ENCODE assay signal across 1 cellular context in genomic region chr22:17980638-17981051, GRCh38.
TF ChIP-seq lines count a peak whose summit lies in the region.

No MANE protein-coding gene starts in this region.

TF ChIP-seq in GM23338, 12 proteins besides CTCF, POLR2A, EP300 and RAD21 (continued from another document):
- TF ChIP-seq, protein P1, sequence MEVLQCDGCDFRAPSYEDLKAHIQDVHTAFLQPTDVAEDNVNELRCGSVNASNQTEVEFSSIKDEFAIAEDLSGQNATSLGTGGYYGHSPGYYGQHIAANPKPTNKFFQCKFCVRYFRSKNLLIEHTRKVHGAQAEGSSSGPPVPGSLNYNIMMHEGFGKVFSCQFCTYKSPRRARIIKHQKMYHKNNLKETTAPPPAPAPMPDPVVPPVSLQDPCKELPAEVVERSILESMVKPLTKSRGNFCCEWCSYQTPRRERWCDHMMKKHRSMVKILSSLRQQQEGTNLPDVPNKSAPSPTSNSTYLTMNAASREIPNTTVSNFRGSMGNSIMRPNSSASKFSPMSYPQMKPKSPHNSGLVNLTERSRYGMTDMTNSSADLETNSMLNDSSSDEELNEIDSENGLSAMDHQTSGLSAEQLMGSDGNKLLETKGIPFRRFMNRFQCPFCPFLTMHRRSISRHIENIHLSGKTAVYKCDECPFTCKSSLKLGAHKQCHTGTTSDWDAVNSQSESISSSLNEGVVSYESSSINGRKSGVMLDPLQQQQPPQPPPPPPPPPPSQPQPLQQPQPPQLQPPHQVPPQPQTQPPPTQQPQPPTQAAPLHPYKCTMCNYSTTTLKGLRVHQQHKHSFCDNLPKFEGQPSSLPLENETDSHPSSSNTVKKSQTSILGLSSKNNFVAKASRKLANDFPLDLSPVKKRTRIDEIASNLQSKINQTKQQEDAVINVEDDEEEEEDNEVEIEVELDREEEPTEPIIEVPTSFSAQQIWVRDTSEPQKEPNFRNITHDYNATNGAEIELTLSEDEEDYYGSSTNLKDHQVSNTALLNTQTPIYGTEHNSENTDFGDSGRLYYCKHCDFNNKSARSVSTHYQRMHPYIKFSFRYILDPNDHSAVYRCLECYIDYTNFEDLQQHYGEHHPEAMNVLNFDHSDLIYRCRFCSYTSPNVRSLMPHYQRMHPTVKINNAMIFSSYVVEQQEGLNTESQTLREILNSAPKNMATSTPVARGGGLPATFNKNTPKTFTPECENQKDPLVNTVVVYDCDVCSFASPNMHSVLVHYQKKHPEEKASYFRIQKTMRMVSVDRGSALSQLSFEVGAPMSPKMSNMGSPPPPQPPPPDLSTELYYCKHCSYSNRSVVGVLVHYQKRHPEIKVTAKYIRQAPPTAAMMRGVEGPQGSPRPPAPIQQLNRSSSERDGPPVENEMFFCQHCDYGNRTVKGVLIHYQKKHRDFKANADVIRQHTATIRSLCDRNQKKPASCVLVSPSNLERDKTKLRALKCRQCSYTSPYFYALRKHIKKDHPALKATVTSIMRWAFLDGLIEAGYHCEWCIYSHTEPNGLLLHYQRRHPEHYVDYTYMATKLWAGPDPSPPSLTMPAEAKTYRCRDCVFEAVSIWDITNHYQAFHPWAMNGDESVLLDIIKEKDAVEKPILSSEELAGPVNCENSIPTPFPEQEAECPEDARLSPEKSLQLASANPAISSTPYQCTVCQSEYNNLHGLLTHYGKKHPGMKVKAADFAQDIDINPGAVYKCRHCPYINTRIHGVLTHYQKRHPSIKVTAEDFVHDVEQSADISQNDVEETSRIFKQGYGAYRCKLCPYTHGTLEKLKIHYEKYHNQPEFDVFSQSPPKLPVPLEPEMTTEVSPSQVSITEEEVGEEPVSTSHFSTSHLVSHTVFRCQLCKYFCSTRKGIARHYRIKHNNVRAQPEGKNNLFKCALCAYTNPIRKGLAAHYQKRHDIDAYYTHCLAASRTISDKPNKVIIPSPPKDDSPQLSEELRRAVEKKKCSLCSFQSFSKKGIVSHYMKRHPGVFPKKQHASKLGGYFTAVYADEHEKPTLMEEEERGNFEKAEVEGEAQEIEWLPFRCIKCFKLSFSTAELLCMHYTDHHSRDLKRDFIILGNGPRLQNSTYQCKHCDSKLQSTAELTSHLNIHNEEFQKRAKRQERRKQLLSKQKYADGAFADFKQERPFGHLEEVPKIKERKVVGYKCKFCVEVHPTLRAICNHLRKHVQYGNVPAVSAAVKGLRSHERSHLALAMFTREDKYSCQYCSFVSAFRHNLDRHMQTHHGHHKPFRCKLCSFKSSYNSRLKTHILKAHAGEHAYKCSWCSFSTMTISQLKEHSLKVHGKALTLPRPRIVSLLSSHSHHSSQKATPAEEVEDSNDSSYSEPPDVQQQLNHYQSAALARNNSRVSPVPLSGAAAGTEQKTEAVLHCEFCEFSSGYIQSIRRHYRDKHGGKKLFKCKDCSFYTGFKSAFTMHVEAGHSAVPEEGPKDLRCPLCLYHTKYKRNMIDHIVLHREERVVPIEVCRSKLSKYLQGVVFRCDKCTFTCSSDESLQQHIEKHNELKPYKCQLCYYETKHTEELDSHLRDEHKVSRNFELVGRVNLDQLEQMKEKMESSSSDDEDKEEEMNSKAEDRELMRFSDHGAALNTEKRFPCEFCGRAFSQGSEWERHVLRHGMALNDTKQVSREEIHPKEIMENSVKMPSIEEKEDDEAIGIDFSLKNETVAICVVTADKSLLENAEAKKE (CRISPR knock-in tag; IDR thresholded peaks at IDR 0.05) = no peak
- TF ChIP-seq ZNF331 (CRISPR knock-in tag; IDR thresholded peaks at IDR 0.05; ENCODE audit: low read depth) = no peak
- no peak for TF ChIP-seq EZH2 (IDR thresholded peaks at IDR 0.05; ENCODE audit: low read depth, unreplicated experiment)
- TF ChIP-seq JUNB (IDR thresholded peaks at IDR 0.05; ENCODE audit: unreplicated experiment) = no peak
- no peak for TF ChIP-seq ZNF114 (CRISPR knock-in tag; IDR thresholded peaks at IDR 0.05)
- no peak for TF ChIP-seq POLR2AphosphoS5 (IDR thresholded peaks at IDR 0.05; ENCODE audit: low read depth)
- TF ChIP-seq STAT1 (IDR thresholded peaks at IDR 0.05; ENCODE audit: unreplicated experiment) = no peak
- TF ChIP-seq, protein P2, sequence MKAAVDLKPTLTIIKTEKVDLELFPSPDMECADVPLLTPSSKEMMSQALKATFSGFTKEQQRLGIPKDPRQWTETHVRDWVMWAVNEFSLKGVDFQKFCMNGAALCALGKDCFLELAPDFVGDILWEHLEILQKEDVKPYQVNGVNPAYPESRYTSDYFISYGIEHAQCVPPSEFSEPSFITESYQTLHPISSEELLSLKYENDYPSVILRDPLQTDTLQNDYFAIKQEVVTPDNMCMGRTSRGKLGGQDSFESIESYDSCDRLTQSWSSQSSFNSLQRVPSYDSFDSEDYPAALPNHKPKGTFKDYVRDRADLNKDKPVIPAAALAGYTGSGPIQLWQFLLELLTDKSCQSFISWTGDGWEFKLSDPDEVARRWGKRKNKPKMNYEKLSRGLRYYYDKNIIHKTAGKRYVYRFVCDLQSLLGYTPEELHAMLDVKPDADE (IDR thresholded peaks at IDR 0.05) = no peak
- no peak for TF ChIP-seq CREB1 (CRISPR knock-in tag; IDR thresholded peaks at IDR 0.05; ENCODE audit: low read depth)
- no peak for TF ChIP-seq EZH2phosphoT487 (IDR thresholded peaks at IDR 0.05; ENCODE audit: unreplicated experiment)
